In the genomic region with DNA sequence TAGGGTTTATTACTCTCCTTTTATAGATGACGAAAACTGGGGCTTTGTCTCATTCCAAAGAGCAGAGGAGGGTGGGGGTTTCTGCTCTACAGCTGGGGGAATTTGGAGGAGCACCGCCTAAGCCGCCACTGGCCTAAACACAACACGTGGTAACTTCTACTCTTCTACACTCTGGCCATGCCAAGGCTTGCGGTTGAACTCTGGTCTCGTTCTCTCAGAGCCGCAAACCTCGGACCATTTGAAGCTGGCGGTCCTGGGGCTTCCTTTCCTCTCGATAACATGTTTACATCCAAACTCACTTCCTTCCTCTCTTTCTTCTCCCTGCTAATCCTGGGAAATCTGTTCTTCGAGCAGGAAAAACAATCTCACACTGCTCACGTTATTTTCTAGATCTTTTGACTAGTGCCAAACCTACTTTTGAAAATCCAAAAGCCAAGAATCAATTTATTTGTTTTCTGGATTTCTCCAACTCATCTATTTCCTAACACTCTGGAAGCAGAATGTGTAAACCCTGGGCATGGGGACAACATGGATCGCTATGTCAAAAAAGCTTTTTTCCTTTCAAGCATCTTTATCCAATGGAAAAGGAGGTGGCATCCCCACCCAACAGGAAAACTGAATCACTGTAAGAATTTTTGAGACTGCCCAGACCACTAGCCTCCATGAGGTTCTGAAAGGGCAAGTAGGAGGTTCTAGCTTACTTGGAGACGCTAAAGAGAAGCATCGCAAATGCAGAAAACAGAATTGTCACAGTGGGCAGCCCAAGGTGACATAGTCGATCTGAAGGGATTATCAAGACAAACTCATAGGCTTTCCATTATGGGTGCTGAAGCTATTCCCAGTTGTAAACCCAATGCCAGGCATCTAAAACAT, we compare ENCODE assay signal across 9 cellular contexts. TPM values are rescaled to one million over a fixed set of nuclear protein-coding genes. Genes with fewer than 3 reads are reported as not detected.
A peak's percentile ranks its signal among the peaks of the same experiment; 100 is the strongest.
DNase-seq lines count a peak whose midpoint lies in the region; ATAC-seq and TF ChIP-seq lines count a peak whose summit lies in the region.
"Had no signal": no experiment of that assay in that cellular context is flagged by ENCODE, and none has a peak within 500 bp of the region (broad histone marks: within the 10 kb centered on the region; RNA-seq: fewer than 3 reads in every experiment).

No MANE protein-coding gene starts in this region.

- WGBS in suprapubic skin, result 14% methylated on average over 16 of the region's 16 CpGs

- H3K4me1 ChIP-seq in PC-9 (replicated peaks; ENCODE audit: insufficient read depth) (peaks cover 19% of the 10 kb centered on the region), osteoblast (ENCODE audit: insufficient read depth, low read length) (peaks cover 31% of the 10 kb centered on the region), suprapubic skin (peaks cover 61% of the 10 kb centered on the region)

- no peaks in the 10 kb centered on the region for H3K79me2 ChIP-seq in PC-9 (ENCODE audit: low read depth)
- no peaks in the 10 kb centered on the region for H3K79me2 ChIP-seq in osteoblast (ENCODE audit: insufficient read depth, low read length)

- H3K27ac ChIP-seq in PC-9, result no peak overlapping the region
- H3K27ac ChIP-seq in osteoblast (ENCODE audit: low read depth, low read length), result peak overlapping the region; percentile 94
- peak overlapping the region; percentile 99 for H3K27ac ChIP-seq in suprapubic skin

- H3K36me3 ChIP-seq in PC-9 (ENCODE audit: low read depth) (no peaks in the 10 kb centered on the region), osteoblast (ENCODE audit: insufficient read depth, low read length) (no peaks in the 10 kb centered on the region), suprapubic skin (no peaks in the 10 kb centered on the region)

- no peak for TF ChIP-seq EP300 in suprapubic skin (IDR thresholded peaks at IDR 0.05)

- intact Hi-C loops in PC-9 (cut with micrococcal nuclease; ENCODE audit: unreplicated experiment), result loop anchor here (10.0 kb wide), 1 partner anchor 1008 kb away; no protein-coding TSS in a partner anchor

- peak; percentile 79 for DNase-seq in G401 (ENCODE audit: low spot score)
- peak; percentile 46 to 55 for DNase-seq in PC-9
- DNase-seq in activated T-helper 1 cell treated with anti-CD3 and anti-CD28 coated beads, Interleukin-2, amount 50 U/mL, for 16 hours (ENCODE audit: low read depth in 1 of 2, low spot score in 1 of 2), result peak; percentile 50 to 62
- peak; percentile 91 to 95 for DNase-seq in foreskin fibroblast
- DNase-seq in osteoblast (ENCODE audit: insufficient read length, low spot score, missing footprints), result peak; percentile 88
- DNase-seq in suprapubic skin (ENCODE audit: low spot score in 2 of 2), result peak; percentile 94 to 95
- DNase-seq in NCI-H1694 treated with DMSO at 0.1 percent for 48 hours (lab: John Stamatoyannopoulos, UW), result no peak

- H3K4me3 ChIP-seq in PC-9, result peak overlapping the region; percentile 77; the same call in 1 of the 2 replicates
- peak overlapping the region; percentile 53 to 66 for H3K4me3 ChIP-seq in foreskin fibroblast (ENCODE audit: low read depth in 1 of 2, low read length in 2 of 2)
- H3K4me3 ChIP-seq in osteoblast (ENCODE audit: insufficient read depth, low read length), result peak overlapping the region; percentile 72
- peak overlapping the region; percentile 50 for H3K4me3 ChIP-seq in suprapubic skin

- H4K20me1 ChIP-seq in PC-9 (ENCODE audit: insufficient read depth), result no peaks in the 10 kb centered on the region
- H4K20me1 ChIP-seq in osteoblast (ENCODE audit: insufficient read depth, low read length), result no peaks in the 10 kb centered on the region

- H3K9me2 ChIP-seq in PC-9 (ENCODE audit: insufficient read depth), result no peaks in the 10 kb centered on the region

- H3K4me2 ChIP-seq in PC-9 (peak overlapping the region; percentile 89), osteoblast (ENCODE audit: insufficient read depth, low read length) (peak overlapping the region; percentile 94)

- peaks cover 22% of the 10 kb centered on the region; the same call in 1 of the 2 replicates for H3F3A ChIP-seq in PC-9 (ENCODE audit: insufficient read depth, low read depth)

- POLR2A ChIA-PET in PC-9 (lab: Charles Lee; ENCODE audit: unreplicated experiment), result interaction anchor here (0.5 to 0.6 kb wide), 2 partner anchors 23 to 244 kb away, joined by 3 to 23 read pairs; no protein-coding TSS in a partner anchor

- CTCF ChIA-PET in PC-9 (lab: Charles Lee), result interaction anchor here (0.7 kb wide), 1 partner anchor 9 kb away, joined by 7 read pairs; no protein-coding TSS in a partner anchor

- H3K27me3 ChIP-seq in PC-9 (ENCODE audit: insufficient read depth, low read depth) (no peaks in the 10 kb centered on the region), osteoblast (ENCODE audit: insufficient read depth, low read length) (no peaks in the 10 kb centered on the region), suprapubic skin (no peaks in the 10 kb centered on the region)

- TF ChIP-seq CTCF in PC-9 (conservative IDR thresholded peaks at IDR 0.05), result no peak
- no peak for TF ChIP-seq CTCF in foreskin fibroblast (IDR thresholded peaks at IDR 0.05; ENCODE audit: low read depth, low read length)
- TF ChIP-seq CTCF in osteoblast (IDR thresholded peaks at IDR 0.05; ENCODE audit: extremely low read depth, low read depth, low read length), result no peak
- no peak for TF ChIP-seq CTCF in suprapubic skin (IDR thresholded peaks at IDR 0.05)

- BruUV-seq in PC-9 (replicated peaks; lab: Mats Ljungman, UMichigan), result no TSS peak

- H3K9me3 ChIP-seq in PC-9 (ENCODE audit: insufficient read depth, low read depth) (no peaks in the 10 kb centered on the region), osteoblast (ENCODE audit: low read depth, low read length) (no peaks in the 10 kb centered on the region), suprapubic skin (no peaks in the 10 kb centered on the region)

- peak in 1 of 2 donors; percentile 25 for TF ChIP-seq POLR2A in suprapubic skin (IDR thresholded peaks at IDR 0.05)

- in situ Hi-C loops in G401 (cut with HindIII; ENCODE audit: low sequenced_read_pairs), result no loop called here

- ATAC-seq in HG03196 (IDR thresholded peaks at IDR 0.05; ENCODE audit: unreplicated experiment), result peak; percentile 19

- peak overlapping the region; percentile 90 for H2AFZ ChIP-seq in PC-9
- H2AFZ ChIP-seq in osteoblast (ENCODE audit: low read length), result peak overlapping the region; percentile 71

RNA-seq across cellular contexts. Expression of a gene that starts 13.6 kb away (rescaled TPM):
- total RNA-seq in G401 (2014; rRNA removed; shearing (Covaris generic)), result 18.6 and 22.0 TPM in 2 replicates
- total RNA-seq in PC-9 (2021) (29.8 and 34.7 TPM in 2 replicates), osteoblast (34.2 and 41.6 TPM in 2 replicates), suprapubic skin (100 to 1,000 TPM in 1 of 4 donors, 10 to 100 TPM in 3; 50.9 to 194 (median 73.8) TPM)

RNA-seq across cellular contexts. Expression of a gene that starts 30.2 kb away (rescaled TPM):
- not detected in 2 replicates for total RNA-seq in G401 (2014; rRNA removed; shearing (Covaris generic))
- total RNA-seq in PC-9 (2021) (not detected in 2 replicates), osteoblast (not detected in 2 replicates), suprapubic skin (not detected)
- total RNA-seq: glomerular endothelial cell had no signal
